8 cellular contexts compared by ENCODE assay signal in genomic region chr1:156104861-156105546, GRCh38. TPM values are rescaled to one million over a fixed set of nuclear protein-coding genes. Genes with fewer than 3 reads are reported as not detected.
DNase-seq lines count a peak whose midpoint lies in the region; ATAC-seq and TF ChIP-seq lines count a peak whose summit lies in the region.

No MANE protein-coding gene starts in this region.

- H3K27me3 ChIP-seq in heart right ventricle (no peaks in the 10 kb centered on the region), aorta (ENCODE audit: control insufficient read depth in 1 of 2, insufficient read depth in 2 of 2, low read length in 1 of 2) (no peaks in the 10 kb centered on the region)

- H3K4me1 Mint-ChIP-seq in mesothelial cell of epicardium: peaks cover 62% of the 10 kb centered on the region

- WGBS in heart right ventricle, 2 donors: 56 to 62% methylated on average over 8 of the region's 8 CpGs
- WGBS in aorta, 2 donors: 44 to 58% methylated on average over 8 of the region's 8 CpGs

- H3K9me3 ChIP-seq in heart right ventricle: no peaks in the 10 kb centered on the region
- no peaks in the 10 kb centered on the region for H3K9me3 ChIP-seq in aorta (ENCODE audit: control insufficient read depth, low read length)

- intact Hi-C loops in heart right ventricle (cut with DNase I): no loop called here
- intact Hi-C loops in Right ventricle myocardium superior (cut with DNase I): no loop called here
- intact Hi-C loops in aorta (cut with DNase I): no loop called here

- no peaks in the 10 kb centered on the region for H3K9me3 Mint-ChIP-seq in mesothelial cell of epicardium

- H3K36me3 ChIP-seq in heart right ventricle (no peaks in the 10 kb centered on the region), aorta (ENCODE audit: control insufficient read depth in 1 of 2, insufficient read depth in 2 of 2, low read length in 1 of 2) (no peaks in the 10 kb centered on the region)

- TF ChIP-seq CTCF in heart right ventricle (IDR thresholded peaks at IDR 0.05) (no peak), choroid plexus epithelial cell (conservative IDR thresholded peaks at IDR 0.05; ENCODE audit: low read depth, low read length) (peak; percentile 2), mesothelial cell of epicardium (IDR thresholded peaks at IDR 0.05; ENCODE audit: unreplicated experiment) (no peak)

- H3K27ac ChIP-seq in heart right ventricle (peak overlapping the region; percentile 79 to 98 (median 95)), aorta (ENCODE audit: low read depth in 1 of 2, low read length in 2 of 2) (peak overlapping the region; percentile 85 to 96)

- H3K4me3 Mint-ChIP-seq in mesothelial cell of epicardium: peak overlapping the region; percentile 61

- H3K36me3 Mint-ChIP-seq in mesothelial cell of epicardium: no peaks in the 10 kb centered on the region

- ATAC-seq in heart right ventricle: peak in 1 of 8 donors; percentile 5
- ATAC-seq in Right ventricle myocardium superior (ENCODE audit: poor library complexity): no peak
- ATAC-seq in aorta (ENCODE audit: low FRiP score): peak; percentile 3
- no peak for ATAC-seq in GM18858 (IDR thresholded peaks at IDR 0.05; ENCODE audit: unreplicated experiment)
- no peak for ATAC-seq in GM18870 (IDR thresholded peaks at IDR 0.05; ENCODE audit: unreplicated experiment)
- no peak for ATAC-seq in GM21367 (IDR thresholded peaks at IDR 0.05; ENCODE audit: unreplicated experiment)

- H3K4me3 ChIP-seq in heart right ventricle (peak overlapping the region in 1 of 10 donors; percentile 49), choroid plexus epithelial cell (ENCODE audit: low read depth, low read length) (no peak overlapping the region), aorta (ENCODE audit: low read length in 2 of 2) (no peak overlapping the region)

- peak overlapping the region; percentile 99 for H3K27ac Mint-ChIP-seq in mesothelial cell of epicardium

- H3K27me3 Mint-ChIP-seq in mesothelial cell of epicardium (ENCODE audit: low read depth): no peaks in the 10 kb centered on the region

- no peak for DNase-seq in heart right ventricle
- DNase-seq in Right ventricle myocardium superior: no peak
- DNase-seq in choroid plexus epithelial cell (ENCODE audit: low read depth): peak; percentile 54
- no peak for DNase-seq in mesothelial cell of epicardium (ENCODE audit: low spot score in 2 of 2, unreplicated experiment in 2 of 2)
- peak in 1 of 2 donors; percentile 82 for DNase-seq in aorta

- H3K4me1 ChIP-seq in heart right ventricle (peaks cover 47 to 85% (median 71%) of the 10 kb centered on the region in 9 donors), aorta (ENCODE audit: control insufficient read depth in 1 of 2, insufficient read depth in 2 of 2, low read length in 2 of 2) (no peaks in the 10 kb centered on the region)

RNA-seq across cellular contexts. Expression of gene LMNA, which starts 9.5 kb away (rescaled TPM):
- total RNA-seq in heart right ventricle (100 to 1,000 TPM; 213 to 554 (median 267) TPM), Right ventricle myocardium superior (270 TPM), mesothelial cell of epicardium (91.7 to 96.9 TPM (median 92.4 TPM) in 3 replicates), aorta (1,000 to 10,000 TPM in 1 of 2 donors, 100 to 1,000 TPM in 1; 497 to 1,067 TPM)
- polyA plus RNA-seq in heart right ventricle (100 to 1,000 TPM; 286 to 356 TPM), aorta (100 to 1,000 TPM in 1 of 2 donors, 10 to 100 TPM in 1; 94.3 to 378 TPM)

RNA-seq across cellular contexts. Expression of gene MEX3A, which starts 22.7 kb away (rescaled TPM):
- total RNA-seq in heart right ventricle (under 1 TPM; 0.09 to 0.31 (median 0.19) TPM), Right ventricle myocardium superior (0.16 TPM), mesothelial cell of epicardium (107 to 112 TPM (median 112 TPM) in 3 replicates), aorta (1 to 10 TPM; 1.2 to 1.6 TPM)
- polyA plus RNA-seq in heart right ventricle (under 1 TPM; 0.17 to 0.29 TPM), aorta (under 1 TPM; 0.03 to 0.13 TPM)

RNA-seq across cellular contexts. Expression of gene RAB25, which starts 44.0 kb away (rescaled TPM):
- total RNA-seq in heart right ventricle: under 1 TPM in 1 of 10 donors, not detected in 9; 0.50 TPM
- polyA plus RNA-seq in heart right ventricle: under 1 TPM in 1 of 2 donors, not detected in 1; 0.17 TPM
- not detected for total RNA-seq in Right ventricle myocardium superior
- 51.1 to 52.6 TPM (median 51.2 TPM) in 3 replicates for total RNA-seq in mesothelial cell of epicardium
- not detected for total RNA-seq in aorta
- polyA plus RNA-seq in aorta: 10 to 100 TPM in 1 of 2 donors, 1 to 10 TPM in 1; 1.5 to 32.4 TPM

RNA-seq across cellular contexts. Expression of gene SEMA4A, which starts 48.4 kb away (rescaled TPM):
- total RNA-seq in heart right ventricle: 1 to 10 TPM in 9 of 10 donors, under 1 TPM in 1; 0.98 to 6.8 (median 1.8) TPM
- 1 to 10 TPM; 1.1 to 2.0 TPM for polyA plus RNA-seq in heart right ventricle
- 1.4 TPM for total RNA-seq in Right ventricle myocardium superior
- 18.7 to 21.0 TPM (median 19.8 TPM) in 3 replicates for total RNA-seq in mesothelial cell of epicardium
- total RNA-seq in aorta: 10 to 100 TPM in 1 of 2 donors, 1 to 10 TPM in 1; 8.9 to 20.0 TPM
- 1 to 10 TPM; 3.0 to 4.7 TPM for polyA plus RNA-seq in aorta

RNA-seq across cellular contexts. Expression of gene LAMTOR2, which starts 50.4 kb away (rescaled TPM):
- total RNA-seq in heart right ventricle: 10 to 100 TPM; 49.4 to 64.9 (median 59.6) TPM
- polyA plus RNA-seq in heart right ventricle: 100 to 1,000 TPM in 1 of 2 donors, 10 to 100 TPM in 1; 94.3 to 105 TPM
- total RNA-seq in Right ventricle myocardium superior: 64.4 TPM
- total RNA-seq in mesothelial cell of epicardium: 39.2 to 43.4 TPM (median 39.5 TPM) in 3 replicates
- total RNA-seq in aorta: 10 to 100 TPM; 31.6 to 41.2 TPM
- polyA plus RNA-seq in aorta: 100 to 1,000 TPM in 1 of 2 donors, 10 to 100 TPM in 1; 78.3 to 129 TPM

Comparison
In these comparisons a context has a peak if more than half of its experiments do, and no peak if none do; other contexts are left out.
1. RNA of gene MEX3A, which starts 22.7 kb away (total RNA-seq): 107 to 112 TPM in mesothelial cell of epicardium; 1.2 to 1.6 TPM in aorta, 0.09 to 0.31 TPM in heart right ventricle and 0.16 TPM in Right ventricle myocardium superior (single experiment); every median in the first group is over 10 times any median in the second.
2. RNA of gene RAB25, which starts 44.0 kb away (total RNA-seq): 51.1 to 52.6 TPM in mesothelial cell of epicardium; not detected in aorta, 0.50 TPM in heart right ventricle and not detected in Right ventricle myocardium superior (single experiment); every median in the first group is over 10 times any median in the second.